1 cellular context compared by ENCODE assay signal in the genomic region with DNA sequence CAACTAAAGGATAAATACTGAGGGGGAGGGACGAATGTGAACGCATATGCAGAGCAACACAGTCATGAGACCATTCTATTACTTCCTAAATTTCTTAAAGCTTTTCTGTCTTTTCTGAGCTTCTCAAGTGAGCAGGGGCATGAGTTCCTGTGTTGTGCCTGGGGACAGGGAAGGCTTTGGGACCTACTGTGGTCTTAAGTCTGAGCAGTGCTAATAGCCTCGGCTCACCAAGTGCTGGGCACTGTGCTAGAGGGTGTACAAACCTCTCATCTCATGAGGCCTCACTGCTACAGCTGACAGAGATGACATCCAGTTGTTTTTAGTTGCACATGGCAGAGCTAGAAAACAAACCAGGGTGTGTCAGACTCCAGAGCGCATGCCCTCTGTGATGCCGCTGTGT.
TF ChIP-seq lines count a peak whose summit lies in the region.

No MANE protein-coding gene starts in this region.

TF ChIP-seq in IMR-90, 13 proteins besides CTCF, POLR2A, EP300 and RAD21:
- TF ChIP-seq FOS (IDR thresholded peaks at IDR 0.05; ENCODE audit: low read depth, low read length) (no peak), CHD1 (IDR thresholded peaks at IDR 0.05; ENCODE audit: low read depth, low read length) (no peak), MAFK (IDR thresholded peaks at IDR 0.05; ENCODE audit: low read depth, low read length) (no peak), MXI1 (IDR thresholded peaks at IDR 0.05; ENCODE audit: borderline replicate concordance, low read depth, low read length) (no peak)
